Comparison of ENCODE assay signal across 22 cellular contexts in the genomic region with DNA sequence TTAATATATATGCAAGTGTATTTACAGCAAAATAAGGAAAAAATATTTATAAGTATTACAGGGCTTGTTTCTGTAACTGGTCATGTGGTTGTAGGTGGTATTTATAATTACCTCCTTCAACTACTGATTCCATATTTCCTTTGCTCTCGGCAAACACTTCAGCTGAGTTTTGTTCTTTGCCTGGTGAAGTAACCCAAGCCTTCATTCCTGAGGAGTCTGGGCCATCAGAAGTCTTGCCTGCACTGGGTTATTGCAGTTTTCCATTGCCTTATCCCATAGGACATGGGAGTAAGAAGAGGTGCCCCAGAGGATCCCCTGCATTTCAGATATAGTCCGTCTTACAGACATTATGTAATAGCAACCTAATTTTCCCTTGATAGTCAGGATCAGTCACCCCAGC.
"Had no signal": no experiment of that assay in that cellular context is flagged by ENCODE, and none has a peak within 500 bp of the region (broad histone marks: within the 10 kb centered on the region; RNA-seq: fewer than 3 reads in every experiment).

No MANE protein-coding gene starts in this region.

- H3K27ac Mint-ChIP-seq: dendritic cell treated with granulocyte-macrophage colony-stimulating factor and Interleukin-4, amounts not matched to agents 40 ng/mL and 50 ng/mL, for 4 days; effector memory CD8-positive, alpha-beta T cell; endodermal cell had no signal

- H3K27ac ChIP-seq: colonic mucosa, esophagus muscularis mucosa, esophagus squamous epithelium, foreskin keratinocyte, gastrocnemius medialis, gastroesophageal sphincter, heart left ventricle had no signal

- H3K4me1 ChIP-seq: colonic mucosa, gastrocnemius medialis had no signal

- ATAC-seq: effector memory CD8-positive, alpha-beta T cell; esophagus mucosa; foreskin keratinocyte; gastrocnemius medialis; gastroesophageal sphincter had no signal

- H3K27me3 Mint-ChIP-seq: dendritic cell treated with granulocyte-macrophage colony-stimulating factor and Interleukin-4, amounts not matched to agents 40 ng/mL and 50 ng/mL, for 4 days had no signal

- DNase-seq: colonic mucosa; cortex of kidney; dermis blood vessel endothelial cell; dorsolateral prefrontal cortex; effector CD4-positive, alpha-beta T cell; effector CD8-positive, alpha-beta T cell; effector memory CD4-positive, alpha-beta T cell; effector memory CD8-positive, alpha-beta T cell; endodermal cell; erythroblast; esophagus squamous epithelium; foreskin fibroblast; foreskin melanocyte; gastrocnemius medialis; head of caudate nucleus had no signal

- H3K27me3 ChIP-seq: colonic mucosa, dorsolateral prefrontal cortex, esophagus muscularis mucosa, esophagus squamous epithelium, foreskin keratinocyte, gastrocnemius medialis, gastroesophageal sphincter, heart left ventricle had no signal

- H3K4me3 Mint-ChIP-seq: dendritic cell treated with granulocyte-macrophage colony-stimulating factor and Interleukin-4, amounts not matched to agents 40 ng/mL and 50 ng/mL, for 4 days; effector memory CD8-positive, alpha-beta T cell; endodermal cell had no signal

- H3K4me3 ChIP-seq: colonic mucosa, coronary artery, dorsolateral prefrontal cortex, esophagus muscularis mucosa, esophagus squamous epithelium, gastrocnemius medialis, gastroesophageal sphincter, heart left ventricle had no signal

- H3K36me3 ChIP-seq: colonic mucosa, esophagus muscularis mucosa, esophagus squamous epithelium, gastrocnemius medialis, gastroesophageal sphincter, heart left ventricle had no signal

- H3K9me3 Mint-ChIP-seq: dendritic cell treated with granulocyte-macrophage colony-stimulating factor and Interleukin-4, amounts not matched to agents 40 ng/mL and 50 ng/mL, for 4 days; endodermal cell had no signal

- H3K4me1 Mint-ChIP-seq: endodermal cell had no signal

- H3K9me3 ChIP-seq: colonic mucosa, esophagus muscularis mucosa, esophagus squamous epithelium, gastrocnemius medialis, gastroesophageal sphincter, heart left ventricle had no signal
